In genomic region chr2:157439792-157440186, GRCh38 we compare ENCODE assay signal across 8 cellular contexts. TPM values are rescaled to one million over a fixed set of nuclear protein-coding genes. Genes with fewer than 3 reads are reported as not detected.
DNase-seq lines count a peak whose midpoint lies in the region; ATAC-seq and TF ChIP-seq lines count a peak whose summit lies in the region.

No MANE protein-coding gene starts in this region.

- H3K4me1 ChIP-seq in lower lobe of right lung, result peaks cover 8% of the 10 kb centered on the region

- ATAC-seq in GM18909 (IDR thresholded peaks at IDR 0.05; ENCODE audit: poor library complexity, unreplicated experiment) (peak; percentile 51), HG02840 (IDR thresholded peaks at IDR 0.05; ENCODE audit: low FRiP score, unreplicated experiment) (peak; percentile 38), lower lobe of right lung (peak; percentile 51 to 54)

- H3K4me3 ChIP-seq in lower lobe of right lung, result peak overlapping the region; percentile 50

- in situ Hi-C loops in ACHN (cut with HindIII; ENCODE audit: low pct_ligation_motif_present, low pct_unique_long_range_greater_than_20kb, low sequenced_read_pairs), result no loop called here

- no peaks in the 10 kb centered on the region for H3K36me3 ChIP-seq in lower lobe of right lung

- no peaks in the 10 kb centered on the region for H3K27me3 ChIP-seq in lower lobe of right lung (ENCODE audit: low read depth)

- peak; percentile 65 for DNase-seq in RPMI8226
- no peak for DNase-seq in lower lobe of right lung
- DNase-seq in GM10266 (ENCODE audit: extremely low spot score), result no peak
- no peak for DNase-seq in DMS153 treated with DMSO at 0.1 percent for 48 hours (lab: John Stamatoyannopoulos, UW; ENCODE audit: unreplicated experiment)
- no peak for DNase-seq in ACHN
- no peak for DNase-seq in NCI-H345 treated with DMSO at 0.1 percent for 48 hours (lab: John Stamatoyannopoulos, UW; ENCODE audit: unreplicated experiment)

- TF ChIP-seq CTCF in lower lobe of right lung (IDR thresholded peaks at IDR 0.05) (no peak), GM10266 (IDR thresholded peaks at IDR 0.05; ENCODE audit: control insufficient read depth, insufficient read depth, low read depth, missing control alignments) (no peak)

- no peaks in the 10 kb centered on the region for H3K9me3 ChIP-seq in lower lobe of right lung

- intact Hi-C loops in lower lobe of right lung (cut with DNase I), result no loop called here

- H3K27ac ChIP-seq in lower lobe of right lung, result peak overlapping the region; percentile 81

RNA-seq across cellular contexts. Expression of gene CYTIP, which starts 4.1 kb away (rescaled TPM):
- 40.5 TPM for total RNA-seq in lower lobe of right lung
